ENCODE assay signal across 26 cellular contexts in the genomic region with DNA sequence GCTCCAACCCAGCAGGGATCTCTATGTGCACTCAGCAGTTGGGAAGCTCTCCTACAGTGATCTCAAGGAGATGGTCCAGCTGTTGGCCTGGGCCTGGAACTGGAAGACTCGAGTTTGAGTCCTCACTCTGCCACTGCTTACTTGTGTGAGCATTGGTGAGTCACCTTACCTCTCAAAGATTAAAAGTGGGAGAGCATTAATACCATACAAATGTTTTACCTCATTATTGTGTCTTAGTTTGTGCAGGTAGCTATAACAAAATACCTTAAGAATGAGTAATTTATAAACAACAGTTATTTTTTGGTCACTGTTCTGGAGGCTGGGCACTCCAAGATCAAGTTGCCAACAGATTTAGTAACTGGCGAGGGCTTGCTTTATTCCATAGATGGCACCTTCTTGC.
"Had no signal": no experiment of that assay in that cellular context is flagged by ENCODE, and none has a peak within 500 bp of the region (broad histone marks: within the 10 kb centered on the region; RNA-seq: fewer than 3 reads in every experiment).

No MANE protein-coding gene starts in this region.

- H3K9me3 ChIP-seq: ascending aorta, gastrocnemius medialis had no signal

- H3K36me3 Mint-ChIP-seq: activated naive CD4-positive, alpha-beta T cell treated with anti-CD3 and anti-CD28 coated beads, Interleukin-2, amount 10 ng/mL, durations not matched to agents 7 days and 5 days; activated naive CD8-positive, alpha-beta T cell treated with anti-CD3 and anti-CD28 coated beads, Interleukin-2, amount 10 ng/mL, durations not matched to agents 7 days and 5 days; brain had no signal

- H3K4me3 Mint-ChIP-seq: activated CD4-positive, alpha-beta memory T cell treated with anti-CD3 and anti-CD28 coated beads, Interleukin-2, amount 10 ng/mL, durations not matched to agents 7 days and 5 days; activated CD4-positive, alpha-beta T cell treated with anti-CD3 and anti-CD28 coated beads, Interleukin-2, amount 10 ng/mL, durations not matched to agents 7 days and 5 days; activated naive CD4-positive, alpha-beta T cell treated with anti-CD3 and anti-CD28 coated beads, Interleukin-2, amount 10 ng/mL, durations not matched to agents 7 days and 5 days; activated naive CD8-positive, alpha-beta T cell treated with anti-CD3 and anti-CD28 coated beads, Interleukin-2, amount 10 ng/mL, durations not matched to agents 7 days and 5 days; activated T-cell treated with anti-CD3 and anti-CD28 coated beads, Interleukin-2, amount 50 U/mL, for 24 hours; activated T-cell treated with anti-CD3 and anti-CD28 coated beads, Interleukin-2, amount 50 U/mL, for 72 hours; brain; dendritic cell treated with granulocyte-macrophage colony-stimulating factor and Interleukin-4, amounts not matched to agents 40 ng/mL and 50 ng/mL, for 4 days; endodermal cell had no signal

- H3K4me1 ChIP-seq: ascending aorta, breast epithelium, gastrocnemius medialis had no signal

- H3K27ac ChIP-seq: ascending aorta, breast epithelium, coronary artery, dorsolateral prefrontal cortex, gastrocnemius medialis had no signal

- H3K27ac Mint-ChIP-seq: activated CD4-positive, alpha-beta memory T cell treated with anti-CD3 and anti-CD28 coated beads, Interleukin-2, amount 10 ng/mL, durations not matched to agents 7 days and 5 days; activated CD4-positive, alpha-beta T cell treated with anti-CD3 and anti-CD28 coated beads, Interleukin-2, amount 10 ng/mL, durations not matched to agents 7 days and 5 days; activated naive CD4-positive, alpha-beta T cell treated with anti-CD3 and anti-CD28 coated beads, Interleukin-2, amount 10 ng/mL, durations not matched to agents 7 days and 5 days; activated naive CD4-positive, alpha-beta T cell treated with anti-CD3 and anti-CD28 coated beads, Interleukin-2, amount 50 U/mL, for 72 hours; activated naive CD8-positive, alpha-beta T cell treated with anti-CD3 and anti-CD28 coated beads, Interleukin-2, amount 10 ng/mL, durations not matched to agents 7 days and 5 days; activated T-cell treated with anti-CD3 and anti-CD28 coated beads, Interleukin-2, amount 50 U/mL, for 24 hours; activated T-cell treated with anti-CD3 and anti-CD28 coated beads, Interleukin-2, amount 50 U/mL, for 72 hours; brain; dendritic cell treated with granulocyte-macrophage colony-stimulating factor and Interleukin-4, amounts not matched to agents 40 ng/mL and 50 ng/mL, for 4 days; endodermal cell had no signal

- H3K9me3 Mint-ChIP-seq: activated CD4-positive, alpha-beta memory T cell treated with anti-CD3 and anti-CD28 coated beads, Interleukin-2, amount 10 ng/mL, durations not matched to agents 7 days and 5 days; activated CD4-positive, alpha-beta T cell treated with anti-CD3 and anti-CD28 coated beads, Interleukin-2, amount 10 ng/mL, durations not matched to agents 7 days and 5 days; activated naive CD4-positive, alpha-beta T cell treated with anti-CD3 and anti-CD28 coated beads, Interleukin-2, amount 10 ng/mL, durations not matched to agents 7 days and 5 days; activated T-cell treated with anti-CD3 and anti-CD28 coated beads, Interleukin-2, amount 50 U/mL, for 24 hours had no signal

- DNase-seq: activated CD4-positive, alpha-beta memory T cell treated with anti-CD3 and anti-CD28 coated beads, Interleukin-2, amount 10 ng/mL, durations not matched to agents 7 days and 5 days; activated CD4-positive, alpha-beta T cell treated with anti-CD3 and anti-CD28 coated beads for 1 hour; activated CD4-positive, alpha-beta T cell treated with anti-CD3 and anti-CD28 coated beads for 4 hours; activated CD4-positive, alpha-beta T cell treated with anti-CD3 and anti-CD28 coated beads, Interleukin-2, amount 10 ng/mL, durations not matched to agents 7 days and 5 days; activated CD4-positive, alpha-beta T cell treated with anti-CD3 and anti-CD28 coated beads, Interleukin-2, amount 50 U/mL, for 4 hours; activated CD8-positive, alpha-beta memory T cell treated with anti-CD3 and anti-CD28 coated beads, Interleukin-2, amount 50 U/mL, for 48 hours; activated gamma-delta T cell; activated naive CD4-positive, alpha-beta T cell; activated naive CD4-positive, alpha-beta T cell treated with anti-CD3 and anti-CD28 coated beads, Interleukin-2, amount 10 ng/mL, durations not matched to agents 7 days and 5 days; activated naive CD8-positive, alpha-beta T cell treated with anti-CD3 and anti-CD28 coated beads, Interleukin-2, amount 10 ng/mL, durations not matched to agents 7 days and 5 days; activated T-cell treated with anti-CD3 and anti-CD28 coated beads for 4 hours; activated T-cell treated with anti-CD3 and anti-CD28 coated beads, Interleukin-2, amount 50 U/mL, for 24 hours; activated T-cell treated with anti-CD3 and anti-CD28 coated beads, Interleukin-2, amount 50 U/mL, for 72 hours; dorsolateral prefrontal cortex; effector memory CD4-positive, alpha-beta T cell; endodermal cell; foreskin fibroblast; gastrocnemius medialis; glutamatergic neuron; T-helper 2 cell had no signal

- H3K36me3 ChIP-seq: ascending aorta, breast epithelium, gastrocnemius medialis had no signal

- H3K4me1 Mint-ChIP-seq: activated CD4-positive, alpha-beta memory T cell treated with anti-CD3 and anti-CD28 coated beads, Interleukin-2, amount 10 ng/mL, durations not matched to agents 7 days and 5 days; activated CD4-positive, alpha-beta T cell treated with anti-CD3 and anti-CD28 coated beads, Interleukin-2, amount 10 ng/mL, durations not matched to agents 7 days and 5 days; activated naive CD4-positive, alpha-beta T cell treated with anti-CD3 and anti-CD28 coated beads, Interleukin-2, amount 10 ng/mL, durations not matched to agents 7 days and 5 days; activated naive CD8-positive, alpha-beta T cell treated with anti-CD3 and anti-CD28 coated beads, Interleukin-2, amount 10 ng/mL, durations not matched to agents 7 days and 5 days; brain; endodermal cell had no signal

- H3K27me3 ChIP-seq: ascending aorta, breast epithelium, dorsolateral prefrontal cortex, gastrocnemius medialis had no signal

- H3K4me3 ChIP-seq: ascending aorta, breast epithelium, coronary artery, dorsolateral prefrontal cortex, gastrocnemius medialis had no signal

- H3K27me3 Mint-ChIP-seq: dendritic cell treated with granulocyte-macrophage colony-stimulating factor and Interleukin-4, amounts not matched to agents 40 ng/mL and 50 ng/mL, for 4 days had no signal
